ENCODE assay signal across 23 cellular contexts in genomic region chr6:40923326-40923725, GRCh38.
DNase-seq lines count a peak whose midpoint lies in the region; ATAC-seq and TF ChIP-seq lines count a peak whose summit lies in the region.
"Had no signal": no experiment of that assay in that cellular context is flagged by ENCODE, and none has a peak within 500 bp of the region (broad histone marks: within the 10 kb centered on the region; RNA-seq: fewer than 3 reads in every experiment).

No MANE protein-coding gene starts in this region.

- no peaks in the 10 kb centered on the region for H3K27me3 ChIP-seq in Panc1 (ENCODE audit: control insufficient read depth, insufficient read depth, low read length)
- no peaks in the 10 kb centered on the region for H3K27me3 ChIP-seq in endodermal cell (ENCODE audit: control insufficient read depth, insufficient read depth, low read length, poor library complexity, severe bottlenecking)
- no peaks in the 10 kb centered on the region for H3K27me3 ChIP-seq in neural progenitor cell
- H3K27me3 ChIP-seq: Peyer's patch had no signal

- no peaks in the 10 kb centered on the region for H3K9me3 ChIP-seq in Panc1 (ENCODE audit: control insufficient read depth, insufficient read depth, low read depth, low read length)
- H3K9me3 ChIP-seq in endodermal cell (ENCODE audit: control insufficient read depth, low read length), result no peaks in the 10 kb centered on the region
- H3K9me3 ChIP-seq in neural progenitor cell (ENCODE audit: low read depth), result no peaks in the 10 kb centered on the region
- H3K9me3 ChIP-seq: Peyer's patch had no signal

- in situ Hi-C loops in Panc1 (cut with HindIII; ENCODE audit: low pct_unique_long_range_greater_than_20kb, low sequenced_read_pairs), result no loop called here
- in situ Hi-C loops in KBM-7 (cut with MboI; ENCODE audit: low pct_unique_long_range_greater_than_20kb, low sequenced_read_pairs), result no loop called here

- H4K20me1 ChIP-seq in neural progenitor cell (ENCODE audit: low read depth), result no peaks in the 10 kb centered on the region

- H3K9me3 Mint-ChIP-seq in endodermal cell, result no peaks in the 10 kb centered on the region
- no peaks in the 10 kb centered on the region for H3K9me3 Mint-ChIP-seq in neural progenitor cell

- POLR2A ChIA-PET in Panc1 (lab: Charles Lee), result no interaction called here

- H3K4me2 ChIP-seq in neural progenitor cell, result no peak overlapping the region

- H3K27ac Mint-ChIP-seq in endodermal cell (no peak overlapping the region), neural progenitor cell (no peak overlapping the region)
- H3K27ac Mint-ChIP-seq: B cell had no signal

- CTCF ChIA-PET in Panc1 (lab: Charles Lee), result interaction anchor here (1.1 kb wide), 1 partner anchor 8 kb away, joined by 3 read pairs; no protein-coding TSS in a partner anchor

- H3K4me1 Mint-ChIP-seq in endodermal cell (peaks cover 15% of the 10 kb centered on the region), neural progenitor cell (peaks cover 15% of the 10 kb centered on the region)
- H3K4me1 Mint-ChIP-seq: B cell had no signal

- BruUV-seq in Panc1 (replicated peaks; lab: Mats Ljungman, UMichigan), result no TSS peak

- intact Hi-C loops in Panc1 (cut with micrococcal nuclease; ENCODE audit: unreplicated experiment), result no loop called here

- H3K27me3 Mint-ChIP-seq in endodermal cell (ENCODE audit: insufficient read depth) (peaks cover 14% of the 10 kb centered on the region), neural progenitor cell (ENCODE audit: insufficient read depth, low read depth) (peaks cover 4% of the 10 kb centered on the region)

- H3K4me3 ChIP-seq in Panc1 (ENCODE audit: low read depth in 2 of 2, low read length in 2 of 2), result no peak overlapping the region
- H3K4me3 ChIP-seq in endodermal cell (ENCODE audit: low read length), result no peak overlapping the region
- H3K4me3 ChIP-seq in neural progenitor cell, result no peak overlapping the region
- H3K4me3 ChIP-seq: Peyer's patch, SK-N-MC had no signal

- ATAC-seq in Panc1 (no peak), HG02840 (IDR thresholded peaks at IDR 0.05; ENCODE audit: low FRiP score, unreplicated experiment) (no peak)

- TF ChIP-seq CTCF in Panc1 (IDR thresholded peaks at IDR 0.05) (no peak), endodermal cell (conservative IDR thresholded peaks at IDR 0.05) (no peak), neural progenitor cell (IDR thresholded peaks at IDR 0.05) (no peak)

- H3K36me3 ChIP-seq in Panc1 (ENCODE audit: control insufficient read depth, insufficient read depth, low read length) (no peaks in the 10 kb centered on the region), endodermal cell (ENCODE audit: control insufficient read depth, insufficient read depth, low read length) (no peaks in the 10 kb centered on the region), neural progenitor cell (no peaks in the 10 kb centered on the region)
- H3K36me3 ChIP-seq: Peyer's patch had no signal

- H3K36me3 Mint-ChIP-seq in endodermal cell (ENCODE audit: low read depth) (no peaks in the 10 kb centered on the region), neural progenitor cell (no peaks in the 10 kb centered on the region)

- DNase-seq in NCI-H146 (lab: John Stamatoyannopoulos, UW) (peak; percentile 5), NCI-H146 treated with DMSO at 0.1 percent for 48 hours (lab: John Stamatoyannopoulos, UW; ENCODE audit: unreplicated experiment) (no peak), Panc1 (ENCODE audit: low read depth, low spot score) (no peak), endodermal cell (peak; percentile 69), neural progenitor cell (ENCODE audit: low spot score) (peak; percentile 15), KBM-7 (no peak)
- DNase-seq in effector CD4-positive, alpha-beta T cell, result no peak
- DNase-seq: DMS153, DND-41, Kasumi-1, NCI-H1092 treated with DMSO at 0.1 percent for 48 hours, NCI-H1436, NCI-H1930, NCI-H2107, NCI-H446 treated with DMSO at 0.1 percent for 48 hours, NCI-H526, Peyer's patch, SHP77 treated with DMSO at 0.1 percent for 48 hours had no signal

- H3K27ac ChIP-seq in Panc1 (ENCODE audit: low read length), result peak overlapping the region; percentile 68; the same call in 1 of the 2 replicates
- H3K27ac ChIP-seq in endodermal cell (ENCODE audit: low read depth, low read length), result no peak overlapping the region
- no peak overlapping the region for H3K27ac ChIP-seq in neural progenitor cell
- H3K27ac ChIP-seq: 22Rv1, HL-60, Peyer's patch, SK-N-MC had no signal

- WGBS in endodermal cell (ENCODE audit: insufficient coverage in 1 of 2, insufficient read length in 1 of 2), 2 experiments, result 84 to 96% methylated on average over 4 of the region's 4 CpGs

- no peak overlapping the region for H3K9ac ChIP-seq in endodermal cell (ENCODE audit: extremely low read depth, low read length, poor library complexity, severe bottlenecking)
- no peak overlapping the region for H3K9ac ChIP-seq in neural progenitor cell

- H3K4me1 ChIP-seq in Panc1 (ENCODE audit: control insufficient read depth, insufficient read depth, low read length) (peaks cover 11% of the 10 kb centered on the region), endodermal cell (ENCODE audit: control insufficient read depth, insufficient read depth, low read length) (no peaks in the 10 kb centered on the region), neural progenitor cell (no peaks in the 10 kb centered on the region)
- H3K4me1 ChIP-seq: Peyer's patch had no signal

- H3F3A ChIP-seq in neural progenitor cell (ENCODE audit: low read depth), result no peaks in the 10 kb centered on the region

- H3K79me2 ChIP-seq in neural progenitor cell (ENCODE audit: low read depth), result no peaks in the 10 kb centered on the region

- H2AFZ ChIP-seq in neural progenitor cell (replicated peaks), result no peak overlapping the region

- H3K4me3 Mint-ChIP-seq in endodermal cell, result no peak overlapping the region
- no peak overlapping the region for H3K4me3 Mint-ChIP-seq in neural progenitor cell
- H3K4me3 Mint-ChIP-seq: B cell had no signal

Comparison
In these comparisons a context has a peak if more than half of its experiments do, and no peak if none do; other contexts are left out.
1. DNase-seq: peak in NCI-H146 (single experiment), endodermal cell (single experiment) and neural progenitor cell (single experiment); none in NCI-H146 treated with DMSO at 0.1 percent for 48 hours (single experiment), Panc1 (single experiment), effector CD4-positive, alpha-beta T cell (single experiment) and KBM-7 (single experiment).